Comparison of ENCODE assay signal across 9 cellular contexts in genomic region chr2:7825591-7826312, GRCh38.
DNase-seq lines count a peak whose midpoint lies in the region; ATAC-seq and TF ChIP-seq lines count a peak whose summit lies in the region.
"Had no signal": no experiment of that assay in that cellular context is flagged by ENCODE, and none has a peak within 500 bp of the region (broad histone marks: within the 10 kb centered on the region; RNA-seq: fewer than 3 reads in every experiment).

No MANE protein-coding gene starts in this region.

- no peaks in the 10 kb centered on the region for H3K9me3 ChIP-seq in smooth muscle cell (replicated peaks; ENCODE audit: low read depth)

- H3K4me1 Mint-ChIP-seq in activated naive CD4-positive, alpha-beta T cell treated with anti-CD3 and anti-CD28 coated beads, Interleukin-2, amount 50 U/mL, for 24 hours, result peaks cover 19% of the 10 kb centered on the region

- H3K4me3 ChIP-seq in smooth muscle cell, result no peak overlapping the region
- H3K4me3 ChIP-seq: cardiac muscle cell had no signal

- H3K27me3 ChIP-seq in smooth muscle cell (ENCODE audit: low read depth), result no peaks in the 10 kb centered on the region
- H3K27me3 ChIP-seq: cardiac muscle cell had no signal

- no peaks in the 10 kb centered on the region for H4K20me1 ChIP-seq in smooth muscle cell (ENCODE audit: low read depth)

- no peaks in the 10 kb centered on the region for H3K9me3 Mint-ChIP-seq in activated naive CD4-positive, alpha-beta T cell treated with anti-CD3 and anti-CD28 coated beads, Interleukin-2, amount 50 U/mL, for 24 hours

- ATAC-seq in GM19023 (IDR thresholded peaks at IDR 0.05; ENCODE audit: unreplicated experiment) (peak; percentile 94), HG03060 (IDR thresholded peaks at IDR 0.05; ENCODE audit: low read depth, unreplicated experiment) (peak; percentile 90), left ventricle myocardium superior (no peak), GM18861 (IDR thresholded peaks at IDR 0.05; ENCODE audit: unreplicated experiment) (no peak), GM21737 (IDR thresholded peaks at IDR 0.05; ENCODE audit: unreplicated experiment) (no peak)

- no peak overlapping the region for H3K9ac ChIP-seq in smooth muscle cell (ENCODE audit: low read depth)

- no peaks in the 10 kb centered on the region for H3K79me2 ChIP-seq in smooth muscle cell (ENCODE audit: low read depth)

- H3K36me3 ChIP-seq in smooth muscle cell (ENCODE audit: low read depth), result no peaks in the 10 kb centered on the region
- H3K36me3 ChIP-seq: cardiac muscle cell had no signal

- peak overlapping the region; percentile 4 for H3K4me3 Mint-ChIP-seq in activated naive CD4-positive, alpha-beta T cell treated with anti-CD3 and anti-CD28 coated beads, Interleukin-2, amount 50 U/mL, for 24 hours

- intact Hi-C loops in left ventricle myocardium superior (cut with micrococcal nuclease), result no loop called here

- no peak for TF ChIP-seq CTCF in smooth muscle cell (IDR thresholded peaks at IDR 0.05; ENCODE audit: borderline replicate concordance, insufficient read depth, poor library complexity, severe bottlenecking)

- H3K27ac ChIP-seq in smooth muscle cell (ENCODE audit: low read depth), result peak overlapping the region; percentile 20
- H3K27ac ChIP-seq: cardiac muscle cell had no signal

- no peaks in the 10 kb centered on the region for H3K4me1 ChIP-seq in smooth muscle cell (ENCODE audit: low read depth)

- whole genome bisulfite sequencing in smooth muscle cell (ENCODE audit: low lambda C conversion rate), result 75% methylated on average over 9 of the region's 9 CpGs

- no peaks in the 10 kb centered on the region for H3F3A ChIP-seq in smooth muscle cell (ENCODE audit: low read depth)

- H3K27ac Mint-ChIP-seq in activated naive CD4-positive, alpha-beta T cell treated with anti-CD3 and anti-CD28 coated beads, Interleukin-2, amount 50 U/mL, for 24 hours, result peak overlapping the region; percentile 89

- no peak overlapping the region for H2AFZ ChIP-seq in smooth muscle cell (ENCODE audit: low read depth)

- DNase-seq in smooth muscle cell (lab: John Stamatoyannopoulos, UW; ENCODE audit: unreplicated experiment), result no peak
- DNase-seq in left ventricle myocardium superior, result no peak
- no peak for DNase-seq in SHP77 treated with DMSO at 0.1 percent for 48 hours (lab: John Stamatoyannopoulos, UW)

- H3K27me3 Mint-ChIP-seq in activated naive CD4-positive, alpha-beta T cell treated with anti-CD3 and anti-CD28 coated beads, Interleukin-2, amount 50 U/mL, for 24 hours, result no peaks in the 10 kb centered on the region

- H3K4me2 ChIP-seq in smooth muscle cell, result no peak overlapping the region

- no peaks in the 10 kb centered on the region for H3K36me3 Mint-ChIP-seq in activated naive CD4-positive, alpha-beta T cell treated with anti-CD3 and anti-CD28 coated beads, Interleukin-2, amount 50 U/mL, for 24 hours

Comparison
In these comparisons a context has a peak if more than half of its experiments do, and no peak if none do; other contexts are left out.
1. ATAC-seq: peak in GM19023 (single experiment) and HG03060 (single experiment); none in left ventricle myocardium superior (single experiment), GM18861 (single experiment) and GM21737 (single experiment).